Comparison of ENCODE assay signal across 10 cellular contexts in the genomic region with DNA sequence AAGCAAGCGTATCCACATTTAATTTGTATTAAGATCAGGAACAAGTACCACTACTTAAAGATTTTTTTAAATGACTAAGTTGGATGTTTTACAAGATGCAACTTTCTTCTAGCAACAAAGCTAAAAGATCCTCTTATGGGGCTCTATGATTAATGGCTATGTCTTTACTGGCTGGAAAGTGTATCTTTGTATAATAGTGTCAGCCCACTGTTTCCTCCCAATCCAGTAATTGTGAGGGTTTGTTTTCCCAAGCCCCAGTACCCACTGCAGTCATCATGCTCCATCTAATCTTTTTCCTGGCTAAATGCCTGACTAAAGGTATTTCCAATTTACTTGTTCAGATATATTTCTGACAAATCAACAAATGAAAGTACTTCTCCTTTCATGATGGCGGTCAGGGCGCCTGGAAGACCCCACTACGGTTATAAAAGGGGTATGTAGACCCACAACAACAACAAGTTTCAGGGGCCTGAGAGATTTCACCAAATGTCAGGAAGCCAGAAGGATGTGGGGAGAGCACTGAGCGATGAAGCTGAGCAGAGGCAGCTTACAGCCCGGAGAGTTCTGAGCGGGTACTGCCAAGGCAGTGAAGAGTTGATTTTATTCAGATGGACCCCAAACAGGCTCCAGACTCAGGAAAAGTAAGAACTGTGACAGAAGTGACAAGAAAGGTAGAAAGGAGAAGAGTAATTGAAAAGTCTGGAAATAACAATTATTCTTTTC.
DNase-seq lines count a peak whose midpoint lies in the region; ATAC-seq and TF ChIP-seq lines count a peak whose summit lies in the region.
"Had no signal": no experiment of that assay in that cellular context is flagged by ENCODE, and none has a peak within 500 bp of the region (broad histone marks: within the 10 kb centered on the region; RNA-seq: fewer than 3 reads in every experiment).

No MANE protein-coding gene starts in this region.

- H3K9me3 ChIP-seq in OCI-LY3 (ENCODE audit: insufficient read depth, low read length): no peaks in the 10 kb centered on the region
- H3K9me3 ChIP-seq in colonic mucosa: no peaks in the 10 kb centered on the region
- H3K9me3 ChIP-seq in spleen: no peaks in the 10 kb centered on the region

- no peaks in the 10 kb centered on the region for H3K9me3 Mint-ChIP-seq in activated CD4-positive, alpha-beta T cell treated with anti-CD3 and anti-CD28 coated beads, Interleukin-2, amount 10 ng/mL, durations not matched to agents 24 days and 14 days

- H3K4me3 Mint-ChIP-seq in activated CD4-positive, alpha-beta T cell treated with anti-CD3 and anti-CD28 coated beads, Interleukin-2, amount 10 ng/mL, durations not matched to agents 24 days and 14 days: peak overlapping the region; percentile 88

- H3K9ac ChIP-seq in OCI-LY3 (ENCODE audit: low read length): peak overlapping the region; percentile 97
- H3K9ac ChIP-seq in colonic mucosa (ENCODE audit: low read depth in 2 of 2, low read length in 2 of 2): peak overlapping the region; percentile 3 to 46

- H3K4me2 ChIP-seq in OCI-LY3 (ENCODE audit: low read length): peak overlapping the region; percentile 97

- H3K27me3 Mint-ChIP-seq in activated CD4-positive, alpha-beta T cell treated with anti-CD3 and anti-CD28 coated beads, Interleukin-2, amount 10 ng/mL, durations not matched to agents 24 days and 14 days: no peaks in the 10 kb centered on the region

- H3K27ac Mint-ChIP-seq in activated CD4-positive, alpha-beta T cell treated with anti-CD3 and anti-CD28 coated beads, Interleukin-2, amount 10 ng/mL, durations not matched to agents 24 days and 14 days: peak overlapping the region; percentile 89

- H2AFZ ChIP-seq in OCI-LY3 (ENCODE audit: low read depth, low read length): no peak overlapping the region

- 25 to 50% (median 28%) methylated on average over 7 of the region's 7 CpGs for WGBS in spleen, 5 donors

- H3K27ac ChIP-seq in OCI-LY3 (ENCODE audit: low read length): peak overlapping the region; percentile 99
- peak overlapping the region; percentile 9 for H3K27ac ChIP-seq in colonic mucosa
- H3K27ac ChIP-seq in spleen: peak overlapping the region; percentile 35 to 90 (median 82)

- DNase-seq in activated CD4-positive, alpha-beta T cell treated with anti-CD3 and anti-CD28 coated beads, Interleukin-2, amount 10 ng/mL, durations not matched to agents 24 days and 14 days: peak; percentile 75
- no peak for DNase-seq in activated CD4-positive, alpha-beta T cell treated with anti-CD3 and anti-CD28 coated beads for 48 hours
- DNase-seq in colonic mucosa (no peak), spleen (no peak), NOMO-1 treated with dmso at 0.1 percent for 144 hours (lab: John Stamatoyannopoulos, UW; ENCODE audit: unreplicated experiment) (no peak)
- DNase-seq: NCI-H2107, right cardiac atrium had no signal

- H3K79me2 ChIP-seq in OCI-LY3 (ENCODE audit: low read length): peaks cover 97% of the 10 kb centered on the region

- no peak for ATAC-seq in GM18868 (IDR thresholded peaks at IDR 0.05; ENCODE audit: unreplicated experiment)
- ATAC-seq in HG02763 (IDR thresholded peaks at IDR 0.05; ENCODE audit: unreplicated experiment): no peak

- H3K4me1 Mint-ChIP-seq in activated CD4-positive, alpha-beta T cell treated with anti-CD3 and anti-CD28 coated beads, Interleukin-2, amount 10 ng/mL, durations not matched to agents 24 days and 14 days: peaks cover 53% of the 10 kb centered on the region

- no peak for TF ChIP-seq POLR2A in spleen (IDR thresholded peaks at IDR 0.05)

- H3K27me3 ChIP-seq in OCI-LY3 (ENCODE audit: low read depth, low read length): no peaks in the 10 kb centered on the region
- H3K27me3 ChIP-seq in colonic mucosa: no peaks in the 10 kb centered on the region
- H3K27me3 ChIP-seq in spleen (replicated peaks in 1 of 7): no peaks in the 10 kb centered on the region

- intact Hi-C loops in activated CD4-positive, alpha-beta T cell treated with anti-CD3 and anti-CD28 coated beads, Interleukin-2, amount 10 ng/mL, durations not matched to agents 24 days and 14 days (cut with micrococcal nuclease): no loop called here
- intact Hi-C loops in colonic mucosa (cut with DNase I): no loop called here
- intact Hi-C loops in spleen (cut with DNase I; ENCODE audit: low total_unique reads): no loop called here

- H3K36me3 Mint-ChIP-seq in activated CD4-positive, alpha-beta T cell treated with anti-CD3 and anti-CD28 coated beads, Interleukin-2, amount 10 ng/mL, durations not matched to agents 24 days and 14 days (ENCODE audit: low read depth): peaks cover 75% of the 10 kb centered on the region

- H3K36me3 ChIP-seq in OCI-LY3 (replicated peaks; ENCODE audit: low read depth, low read length) (peaks cover 77% of the 10 kb centered on the region), colonic mucosa (no peaks in the 10 kb centered on the region), spleen (peaks cover 0 to 39% (median under 1%) of the 10 kb centered on the region in 6 donors)

- peaks cover 61% of the 10 kb centered on the region for H3K4me1 ChIP-seq in OCI-LY3 (ENCODE audit: low read length)
- no peaks in the 10 kb centered on the region for H3K4me1 ChIP-seq in colonic mucosa
- peaks cover 46 to 100% (median 90%) of the 10 kb centered on the region in 6 donors for H3K4me1 ChIP-seq in spleen

- peaks cover 72% of the 10 kb centered on the region for H4K20me1 ChIP-seq in OCI-LY3 (ENCODE audit: insufficient read depth, low read length)

- TF ChIP-seq CTCF in OCI-LY3 (IDR thresholded peaks at IDR 0.05; ENCODE audit: low read depth, low read length): no peak
- no peak for TF ChIP-seq CTCF in colonic mucosa (IDR thresholded peaks at IDR 0.05)
- no peak for TF ChIP-seq CTCF in spleen (IDR thresholded peaks at IDR 0.05 in 8 of 11, conservative IDR thresholded peaks at IDR 0.05 in 3 of 11)

- H3K4me3 ChIP-seq in OCI-LY3 (ENCODE audit: low read length) (peak overlapping the region; percentile 92), colonic mucosa (no peak overlapping the region), spleen (peak overlapping the region in 1 of 8 donors; percentile 40)

Comparison
In these comparisons a context has a peak if more than half of its experiments do, and no peak if none do; other contexts are left out.
1. H3K27ac ChIP-seq: peak in every context shown above with its lines; median percentile 99 in OCI-LY3; 82 in spleen; 9 in colonic mucosa.